Comparison of ENCODE assay signal across 19 cellular contexts in genomic region chr10:122727426-122727825, GRCh38. TPM values are rescaled to one million over a fixed set of nuclear protein-coding genes. Genes with fewer than 3 reads are reported as not detected.
A peak's percentile ranks its signal among the peaks of the same experiment; 100 is the strongest.
DNase-seq lines count a peak whose midpoint lies in the region; ATAC-seq and TF ChIP-seq lines count a peak whose summit lies in the region.
"Had no signal": no experiment of that assay in that cellular context is flagged by ENCODE, and none has a peak within 500 bp of the region (broad histone marks: within the 10 kb centered on the region; RNA-seq: fewer than 3 reads in every experiment).

No MANE protein-coding gene starts in this region.

- TF ChIP-seq EP300 in Ishikawa (IDR thresholded peaks at IDR 0.05; ENCODE audit: borderline replicate concordance): no peak
- TF ChIP-seq EP300 in esophagus muscularis mucosa (IDR thresholded peaks at IDR 0.05): no peak

- TF ChIP-seq CTCF in GM23338 (conservative IDR thresholded peaks at IDR 0.05; ENCODE audit: low read depth in 2 of 2) (no peak), esophagus muscularis mucosa (IDR thresholded peaks at IDR 0.05) (no peak), brain microvascular endothelial cell (IDR thresholded peaks at IDR 0.05; ENCODE audit: low read depth, low read length, missing control alignments) (no peak)

- H3K27ac ChIP-seq in GM23338 (ENCODE audit: low read depth) (no peak overlapping the region), esophagus muscularis mucosa (replicated peaks in 1 of 4) (no peak overlapping the region), right cardiac atrium (ENCODE audit: low read length) (no peak overlapping the region), brain microvascular endothelial cell (no peak overlapping the region)

- no peaks in the 10 kb centered on the region for H3K9me3 Mint-ChIP-seq in GM23338

- H3K27me3 Mint-ChIP-seq in GM23338 (ENCODE audit: insufficient read depth, low read depth, poor library complexity): no peaks in the 10 kb centered on the region

- H2AFZ ChIP-seq in GM23338: no peak overlapping the region

- H3K4me3 Mint-ChIP-seq in GM23338: no peak overlapping the region
- H3K4me3 Mint-ChIP-seq: CD14-positive monocyte had no signal

- TF ChIP-seq POLR2A in esophagus muscularis mucosa (IDR thresholded peaks at IDR 0.05; ENCODE audit: low read depth): no peak

- intact Hi-C loops in esophagus muscularis mucosa (cut with DNase I) (no loop called here), right cardiac atrium (cut with DNase I) (no loop called here)

- WGBS in esophagus muscularis mucosa: 25% methylated on average over 2 of the region's 5 CpGs
- 71% methylated on average over 5 of the region's 5 CpGs for WGBS in right cardiac atrium

- no peaks in the 10 kb centered on the region for H3K9me3 ChIP-seq in esophagus muscularis mucosa
- H3K9me3 ChIP-seq in right cardiac atrium (ENCODE audit: control insufficient read depth, low read length): no peaks in the 10 kb centered on the region
- H3K9me3 ChIP-seq: Caco-2 had no signal

- H3K36me3 ChIP-seq in GM23338 (ENCODE audit: insufficient read depth) (no peaks in the 10 kb centered on the region), esophagus muscularis mucosa (no peaks in the 10 kb centered on the region), brain microvascular endothelial cell (replicated peaks) (no peaks in the 10 kb centered on the region)

- DNase-seq in GM23338 (ENCODE audit: low spot score): no peak
- DNase-seq in esophagus muscularis mucosa (ENCODE audit: extremely low spot score): peak; percentile 55
- DNase-seq in kidney tubule cell (ENCODE audit: low spot score): peak; percentile 39
- DNase-seq in right cardiac atrium: no peak
- no peak for DNase-seq in brain microvascular endothelial cell
- DNase-seq in G401 (ENCODE audit: low spot score): no peak
- DNase-seq in NCI-H1417 treated with DMSO at 0.1 percent for 48 hours (lab: John Stamatoyannopoulos, UW): no peak
- DNase-seq: ACHN, H7, NCI-H1436, NCI-H1930, NCI-H226, NCI-H524, NCI-H82 had no signal

- no peaks in the 10 kb centered on the region for H4K20me1 ChIP-seq in GM23338 (replicated peaks; ENCODE audit: insufficient read depth)

- H3K4me3 ChIP-seq in GM23338: no peak overlapping the region
- no peak overlapping the region for H3K4me3 ChIP-seq in esophagus muscularis mucosa
- H3K4me3 ChIP-seq in right cardiac atrium (ENCODE audit: low read length): no peak overlapping the region
- H3K4me3 ChIP-seq in brain microvascular endothelial cell (ENCODE audit: low read depth, low read length): no peak overlapping the region

- no peak for TF ChIP-seq RAD21 in Ishikawa (IDR thresholded peaks at IDR 0.05; ENCODE audit: low read depth)

- H3F3A ChIP-seq in GM23338 (replicated peaks; ENCODE audit: low read depth): no peaks in the 10 kb centered on the region

- no peaks in the 10 kb centered on the region for H3K27me3 ChIP-seq in GM23338 (ENCODE audit: insufficient read depth)
- peaks cover 0 to 52% (median 4%) of the 10 kb centered on the region in 4 donors for H3K27me3 ChIP-seq in esophagus muscularis mucosa
- no peaks in the 10 kb centered on the region for H3K27me3 ChIP-seq in right cardiac atrium (ENCODE audit: control insufficient read depth, insufficient read depth)
- no peaks in the 10 kb centered on the region for H3K27me3 ChIP-seq in brain microvascular endothelial cell (replicated peaks)

- in situ Hi-C loops in brain microvascular endothelial cell (cut with HindIII; ENCODE audit: low pct_ligation_motif_present, low sequenced_read_pairs): no loop called here
- in situ Hi-C loops in G401 (cut with HindIII; ENCODE audit: low sequenced_read_pairs): no loop called here

- no peak; the same call in 2 of the 3 replicates for ATAC-seq in GM23338
- ATAC-seq in right cardiac atrium: no peak

- H3K79me2 ChIP-seq in GM23338 (replicated peaks; ENCODE audit: insufficient read depth): no peaks in the 10 kb centered on the region

- H3K4me1 ChIP-seq in GM23338 (ENCODE audit: insufficient read depth): peaks cover 5% of the 10 kb centered on the region; the same call in 1 of the 2 replicates
- no peaks in the 10 kb centered on the region for H3K4me1 ChIP-seq in esophagus muscularis mucosa
- H3K4me1 ChIP-seq in right cardiac atrium (ENCODE audit: control insufficient read depth, insufficient read depth, low read length): no peaks in the 10 kb centered on the region
- H3K4me1 ChIP-seq: Caco-2 had no signal

- 0 out of 2 replicates have a peak, but pooled peaks cover 8% of the 10 kb centered on the region for H3K9me2 ChIP-seq in GM23338 (ENCODE audit: insufficient read depth)

- H3K4me2 ChIP-seq in GM23338: no peak overlapping the region

- H3K27ac Mint-ChIP-seq in GM23338: no peak overlapping the region
- H3K27ac Mint-ChIP-seq: CD14-positive monocyte had no signal

- peaks cover 6% of the 10 kb centered on the region for H3K4me1 Mint-ChIP-seq in GM23338
- H3K4me1 Mint-ChIP-seq: CD14-positive monocyte had no signal

- H3K36me3 Mint-ChIP-seq in GM23338 (ENCODE audit: low read depth): no peaks in the 10 kb centered on the region
- H3K36me3 Mint-ChIP-seq: CD14-positive monocyte had no signal

TF ChIP-seq in GM23338, 12 proteins besides CTCF, POLR2A, EP300 and RAD21 (continues in another document):
- TF ChIP-seq REST (IDR thresholded peaks at IDR 0.05; ENCODE audit: unreplicated experiment): peak; percentile 63
- TF ChIP-seq ZNF114 (CRISPR knock-in tag; IDR thresholded peaks at IDR 0.05): no peak

TF ChIP-seq in Ishikawa, 13 proteins besides CTCF, POLR2A, EP300 and RAD21:
- TF ChIP-seq NFIC (IDR thresholded peaks at IDR 0.05): no peak
- TF ChIP-seq CREB1 (IDR thresholded peaks at IDR 0.05; ENCODE audit: low read depth): no peak
- no peak for TF ChIP-seq CEBPB (IDR thresholded peaks at IDR 0.05)
- TF ChIP-seq REST (IDR thresholded peaks at IDR 0.05; ENCODE audit: low read depth): peak; percentile 84

RNA-seq across cellular contexts. Expression of gene C10orf120, which starts 27.8 kb away (rescaled TPM):
- not detected in 2 replicates for total RNA-seq in GM23338 (2014; rRNA removed; shearing (Covaris generic))
- polyA plus RNA-seq in GM23338 (2016; fragmentation: Nextera tagmentation; extraction: Ambion mirVana): not detected in 2 replicates
- not detected for total RNA-seq in esophagus muscularis mucosa
- total RNA-seq in right cardiac atrium: not detected
- not detected for polyA plus RNA-seq in right cardiac atrium
- total RNA-seq in G401 (2014; rRNA removed; shearing (Covaris generic)): not detected in 2 replicates
- total RNA-seq: Caco-2, H7, HT-29, MCF 10A had no signal
- polyA plus RNA-seq: CD14-positive monocyte had no signal

Comparison
In these comparisons a context has a peak if more than half of its experiments do, and no peak if none do; other contexts are left out.
1. DNase-seq: peak in esophagus muscularis mucosa (single experiment) and kidney tubule cell (single experiment); none in GM23338 (single experiment), right cardiac atrium (0 of 3), brain microvascular endothelial cell (single experiment), G401 (single experiment) and NCI-H1417 treated with DMSO at 0.1 percent for 48 hours (single experiment).